ENCODE assay signal across 16 cellular contexts in genomic region chr3:177752841-177753240, GRCh38.
DNase-seq lines count a peak whose midpoint lies in the region; ATAC-seq and TF ChIP-seq lines count a peak whose summit lies in the region.
"Had no signal": no experiment of that assay in that cellular context is flagged by ENCODE, and none has a peak within 500 bp of the region (broad histone marks: within the 10 kb centered on the region; RNA-seq: fewer than 3 reads in every experiment).

No MANE protein-coding gene starts in this region.

- no peak overlapping the region for H3K4me2 ChIP-seq in H9 (ENCODE audit: insufficient read depth, insufficient read length, low read length)

- no peak overlapping the region for H3K56ac ChIP-seq in H9 (ENCODE audit: insufficient read length, low read depth, low read length)

- H3K27ac Mint-ChIP-seq in H9 (no peak overlapping the region; a peak in 1 of 7 replicates), nephron (peak overlapping the region; percentile 55 to 71 (median 66))
- H3K27ac Mint-ChIP-seq: CD4-positive, alpha-beta T cell had no signal

- no peak for DNase-seq in heart left ventricle
- no peak for DNase-seq in left cardiac atrium
- no peak for DNase-seq in H9
- DNase-seq in retina = peak; percentile 48
- DNase-seq in ureter (ENCODE audit: low spot score) = no peak
- DNase-seq in NCI-H1048 (lab: John Stamatoyannopoulos, UW) = no peak
- DNase-seq: 8988T; ACHN; Calu3; CD4-positive, alpha-beta T cell; DMS 273 treated with DMSO at 0.1 percent for 48 hours; GOT3 had no signal

- no peaks in the 10 kb centered on the region for H3K79me1 ChIP-seq in H9 (ENCODE audit: insufficient read depth, low read depth, low read length, poor library complexity, severe bottlenecking)

- no peak overlapping the region for H2BK120ac ChIP-seq in H9 (ENCODE audit: low read depth, low read length, poor library complexity, severe bottlenecking)

- H3K23me2 ChIP-seq in H9 (ENCODE audit: insufficient read length, low read depth, low read length, poor library complexity, severe bottlenecking) = no peaks in the 10 kb centered on the region

- H3K36me3 ChIP-seq in heart left ventricle = no peaks in the 10 kb centered on the region
- H3K36me3 ChIP-seq: HAP-1 had no signal

- H3K36me3 Mint-ChIP-seq in H9 (ENCODE audit: insufficient read depth in 1 of 3, low read depth in 3 of 3) = peaks cover 9 to 19% (median 12%) of the 10 kb centered on the region in 3 experiments
- H3K36me3 Mint-ChIP-seq in nephron (ENCODE audit: low read depth) = no peaks in the 10 kb centered on the region

- WGBS in heart left ventricle, 4 donors = 54 to 69% (median 62%) methylated on average over 4 of the region's 4 CpGs
- WGBS in H9 (ENCODE audit: extremely low coverage, insufficient read length, low lambda C conversion rate) = 100% methylated on average over 1 of the region's 4 CpGs

- H4K20me1 ChIP-seq in H9 (ENCODE audit: control insufficient read depth, insufficient read depth, insufficient read length) = no peaks in the 10 kb centered on the region

- no peak overlapping the region for H2AK5ac ChIP-seq in H9 (ENCODE audit: insufficient read length, low read length)

- no peak overlapping the region for H3K4ac ChIP-seq in H9 (ENCODE audit: low read depth, low read length)

- H4K5ac ChIP-seq in H9 (ENCODE audit: insufficient read length, low read depth, low read length) = no peak overlapping the region

- no peak overlapping the region for H4K91ac ChIP-seq in H9 (ENCODE audit: insufficient read length, low read depth, low read length)

- H3K9me3 ChIP-seq in heart left ventricle = no peaks in the 10 kb centered on the region
- peaks cover 6% of the 10 kb centered on the region for H3K9me3 ChIP-seq in H9 (ENCODE audit: control insufficient read depth, low read depth, low read length)
- H3K9me3 ChIP-seq: HAP-1 had no signal

- H3K79me2 ChIP-seq in H9 (ENCODE audit: insufficient read depth, low read length) = no peaks in the 10 kb centered on the region

- H2AFZ ChIP-seq in H9 (ENCODE audit: low read length) = peak overlapping the region; percentile 48

- H3K27me3 ChIP-seq in heart left ventricle (no peaks in the 10 kb centered on the region), H9 (ENCODE audit: insufficient read depth, low read length) (no peaks in the 10 kb centered on the region)

- no peak for ATAC-seq in heart left ventricle
- ATAC-seq in left cardiac atrium = no peak
- no peak for ATAC-seq in GM19324 (IDR thresholded peaks at IDR 0.05; ENCODE audit: low FRiP score, unreplicated experiment)
- ATAC-seq: GM12878 had no signal

- no peaks in the 10 kb centered on the region for H3K27me3 Mint-ChIP-seq in H9 (ENCODE audit: low read depth)
- H3K27me3 Mint-ChIP-seq in nephron (ENCODE audit: low read depth) = no peaks in the 10 kb centered on the region
- H3K27me3 Mint-ChIP-seq: CD4-positive, alpha-beta T cell had no signal

- H4K8ac ChIP-seq in H9 (replicated peaks; ENCODE audit: insufficient read length, low read depth, low read length) = no peak overlapping the region

- H2BK5ac ChIP-seq in H9 (ENCODE audit: insufficient read length, low read length) = no peak overlapping the region

- no peak overlapping the region for H3K4me3 Mint-ChIP-seq in H9
- peak overlapping the region in 1 of 3 experiments; percentile 2 for H3K4me3 Mint-ChIP-seq in nephron
- H3K4me3 Mint-ChIP-seq: CD4-positive, alpha-beta T cell had no signal

- no peak for TF ChIP-seq CTCF in heart left ventricle (IDR thresholded peaks at IDR 0.05)
- no peak for TF ChIP-seq CTCF in H9 (conservative IDR thresholded peaks at IDR 0.05)
- TF ChIP-seq CTCF in nephron (IDR thresholded peaks at IDR 0.05; ENCODE audit: unreplicated experiment in 3 of 3) = no peak

- H3K4me1 ChIP-seq in heart left ventricle (peaks cover 3 to 30% (median 21%) of the 10 kb centered on the region in 12 donors), H9 (ENCODE audit: insufficient read depth, low read length) (no peaks in the 10 kb centered on the region)
- H3K4me1 ChIP-seq: HAP-1 had no signal

- H3K14ac ChIP-seq in H9 (ENCODE audit: insufficient read depth, low read length) = no peak overlapping the region

- no peak overlapping the region for H3K18ac ChIP-seq in H9 (ENCODE audit: insufficient read length, low read depth, low read length)

- no peak overlapping the region for H2BK20ac ChIP-seq in H9 (ENCODE audit: low read depth, low read length, poor library complexity, severe bottlenecking)

- no peak overlapping the region for H3K23ac ChIP-seq in H9 (ENCODE audit: insufficient read length, low read depth, low read length)

- intact Hi-C loops in heart left ventricle (cut with DNase I) (loop anchor here in 2 of 10 donors (10.0 kb wide), 2 partner anchors 332 to 632 kb away; no protein-coding TSS in a partner anchor), left cardiac atrium (cut with DNase I) (no loop called here)

- H3K4me1 Mint-ChIP-seq in H9 = peaks cover 8 to 9% of the 10 kb centered on the region in 2 experiments
- H3K4me1 Mint-ChIP-seq in nephron = peaks cover 39% of the 10 kb centered on the region

- no peak overlapping the region for H3K4me3 ChIP-seq in heart left ventricle
- H3K4me3 ChIP-seq: GM12878, HAP-1 had no signal

- no peak overlapping the region for H2BK12ac ChIP-seq in H9 (ENCODE audit: insufficient read length, low read depth, low read length)

- no peak overlapping the region for H3K9ac ChIP-seq in H9 (ENCODE audit: extremely low read depth, insufficient read length, low read length)

- no peak overlapping the region for H3T11ph ChIP-seq in H9 (ENCODE audit: low read length)

- H3K27ac ChIP-seq in heart left ventricle = peak overlapping the region in 7 of 12 donors; percentile 35 to 71 (median 45)
- no peak overlapping the region for H3K27ac ChIP-seq in H9 (ENCODE audit: insufficient read length, low read depth, low read length)

- H2BK15ac ChIP-seq in H9 (ENCODE audit: low read depth, low read length) = no peak overlapping the region

- no peak for TF ChIP-seq POLR2A in heart left ventricle (IDR thresholded peaks at IDR 0.05)

- H3K9me3 Mint-ChIP-seq in H9 (peaks cover 11 to 15% of the 10 kb centered on the region in 2 experiments), nephron (no peaks in the 10 kb centered on the region)
- H3K9me3 Mint-ChIP-seq: CD4-positive, alpha-beta T cell had no signal

Comparison
In these comparisons a context has a peak if more than half of its experiments do, and no peak if none do; other contexts are left out.
1. H3K27ac Mint-ChIP-seq: peak in nephron (3 of 3); none in H9 (0 of 3).